Comparison of ENCODE assay signal across 9 cellular contexts in the genomic region with DNA sequence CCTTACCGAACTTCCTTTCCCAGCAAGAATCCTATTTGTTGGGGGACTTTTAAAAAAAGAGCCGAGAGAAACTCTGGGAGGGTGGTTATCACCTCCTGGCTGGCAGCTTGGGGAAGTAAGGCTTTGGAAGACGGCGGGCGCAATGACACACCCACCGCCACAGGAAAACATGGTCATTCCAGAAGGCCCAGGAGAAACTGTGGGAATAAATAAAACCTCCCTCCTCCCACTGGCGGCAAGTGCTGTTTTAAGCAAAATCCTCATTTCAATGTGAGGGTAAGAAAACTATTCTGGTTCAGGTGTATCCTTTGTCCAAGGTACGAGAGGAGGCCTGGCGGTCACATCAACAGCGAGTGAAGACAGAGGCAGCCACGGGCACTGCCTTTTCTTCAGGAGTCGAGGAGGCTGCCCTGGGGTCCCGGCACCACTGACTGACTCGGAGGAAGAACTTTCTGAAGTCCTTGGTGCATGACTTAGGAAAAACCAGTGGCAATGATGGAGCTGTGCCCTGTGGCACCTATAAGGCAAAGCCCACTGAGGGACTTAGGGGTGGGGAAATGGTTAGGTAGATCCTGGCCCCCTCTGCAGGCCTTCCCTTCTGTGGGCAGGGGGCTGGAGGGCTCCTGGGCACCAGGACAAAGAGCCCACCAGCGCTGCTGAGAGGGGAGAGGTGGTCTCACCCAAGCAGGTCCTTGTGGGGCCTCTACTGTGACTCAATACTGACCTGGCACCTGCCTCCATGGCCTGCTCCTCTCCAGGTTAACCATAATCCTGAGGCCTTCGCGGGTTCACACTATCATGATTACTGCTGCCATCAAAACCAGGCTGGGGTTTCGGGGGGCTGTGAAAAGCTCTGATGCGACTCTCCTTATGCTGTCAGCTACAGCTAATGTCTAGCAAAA. TPM values are rescaled to one million over a fixed set of nuclear protein-coding genes. Genes with fewer than 3 reads are reported as not detected.
DNase-seq lines count a peak whose midpoint lies in the region; ATAC-seq and TF ChIP-seq lines count a peak whose summit lies in the region.
"Had no signal": no experiment of that assay in that cellular context is flagged by ENCODE, and none has a peak within 500 bp of the region (broad histone marks: within the 10 kb centered on the region; RNA-seq: fewer than 3 reads in every experiment).

No MANE protein-coding gene starts in this region.

- peak overlapping the region; percentile 93 to 100 (median 98) for H3K27ac Mint-ChIP-seq in immature natural killer cell
- peak overlapping the region; percentile 90 for H3K27ac Mint-ChIP-seq in stimulated activated memory B cell treated with anti-CD40 and anti-IgM and Interleukin-4, amounts not matched to agents 10 μg/mL and 1 μg/mL and 100 μg/mL, for 72 hours

- H3K27me3 ChIP-seq in HL-60 (ENCODE audit: insufficient read depth, poor library complexity, severe bottlenecking): no peaks in the 10 kb centered on the region
- H3K27me3 ChIP-seq: SJSA1 had no signal

- peak overlapping the region; percentile 90 for H3K27ac ChIP-seq in HL-60 (replicated peaks)
- H3K27ac ChIP-seq: SJSA1 had no signal

- H3K4me3 ChIP-seq in HL-60 (replicated peaks; ENCODE audit: insufficient read depth, low read length): no peak overlapping the region
- H3K4me3 ChIP-seq: SJSA1 had no signal

- H3K36me3 Mint-ChIP-seq in immature natural killer cell: peaks cover 0 to 15% (median 3%) of the 10 kb centered on the region in 3 donors
- H3K36me3 Mint-ChIP-seq in stimulated activated memory B cell treated with anti-CD40 and anti-IgM and Interleukin-4, amounts not matched to agents 10 μg/mL and 1 μg/mL and 100 μg/mL, for 72 hours: peaks cover 31% of the 10 kb centered on the region

- no peak for ATAC-seq in stimulated activated memory B cell treated with anti-CD40 and anti-IgM and Interleukin-4, amounts not matched to agents 10 μg/mL and 1 μg/mL and 100 μg/mL, for 72 hours
- ATAC-seq in esophagus mucosa (no peak), HG02763 (IDR thresholded peaks at IDR 0.05; ENCODE audit: unreplicated experiment) (no peak)

- DNase-seq in HL-60 (ENCODE audit: low read depth in 1 of 2, low spot score in 1 of 2): no peak
- peak; percentile 82 for DNase-seq in activated CD8-positive, alpha-beta memory T cell treated with anti-CD3 and anti-CD28 coated beads, Interleukin-2, amount 50 U/mL, for 48 hours
- DNase-seq in immature natural killer cell: peak; percentile 60 to 72 (median 67)
- DNase-seq in GDM1 (lab: John Stamatoyannopoulos, UW): no peak
- DNase-seq in G401 (ENCODE audit: low spot score): no peak

- H3K27me3 Mint-ChIP-seq in immature natural killer cell (ENCODE audit: low read depth in 3 of 3): peaks cover 17 to 43% (median 42%) of the 10 kb centered on the region in 3 donors
- no peaks in the 10 kb centered on the region for H3K27me3 Mint-ChIP-seq in stimulated activated memory B cell treated with anti-CD40 and anti-IgM and Interleukin-4, amounts not matched to agents 10 μg/mL and 1 μg/mL and 100 μg/mL, for 72 hours

- H3K4me1 Mint-ChIP-seq in immature natural killer cell: peaks cover 90 to 93% of the 10 kb centered on the region in 2 donors
- H3K4me1 Mint-ChIP-seq in stimulated activated memory B cell treated with anti-CD40 and anti-IgM and Interleukin-4, amounts not matched to agents 10 μg/mL and 1 μg/mL and 100 μg/mL, for 72 hours: peaks cover 89% of the 10 kb centered on the region

- in situ Hi-C loops in G401 (cut with HindIII; ENCODE audit: low sequenced_read_pairs): no loop called here

- no peak for TF ChIP-seq CTCF in HL-60 (IDR thresholded peaks at IDR 0.05; ENCODE audit: insufficient read depth, low read length)

- H3K9me3 Mint-ChIP-seq in immature natural killer cell: no peaks in the 10 kb centered on the region
- no peaks in the 10 kb centered on the region for H3K9me3 Mint-ChIP-seq in stimulated activated memory B cell treated with anti-CD40 and anti-IgM and Interleukin-4, amounts not matched to agents 10 μg/mL and 1 μg/mL and 100 μg/mL, for 72 hours

- peak overlapping the region; percentile 58 to 88 (median 83) for H3K4me3 Mint-ChIP-seq in immature natural killer cell
- no peak overlapping the region for H3K4me3 Mint-ChIP-seq in stimulated activated memory B cell treated with anti-CD40 and anti-IgM and Interleukin-4, amounts not matched to agents 10 μg/mL and 1 μg/mL and 100 μg/mL, for 72 hours

RNA-seq across cellular contexts. Expression of a gene that starts 21.4 kb away (rescaled TPM):
- polyA plus RNA-seq in immature natural killer cell: 10 to 100 TPM; 12.2 to 32.0 (median 12.4) TPM
- 22.6 and 23.1 TPM in 2 replicates for total RNA-seq in G401 (2014; rRNA removed; shearing (Covaris generic))
- total RNA-seq in esophagus mucosa: 21.6 TPM

RNA-seq across cellular contexts. Expression of a gene that starts 59.6 kb away (rescaled TPM):
- 100 to 1,000 TPM; 437 to 876 (median 450) TPM for polyA plus RNA-seq in immature natural killer cell
- total RNA-seq in G401 (2014; rRNA removed; shearing (Covaris generic)): 192 and 262 TPM in 2 replicates
- 417 TPM for total RNA-seq in esophagus mucosa

Comparison
In these comparisons a context has a peak if more than half of its experiments do, and no peak if none do; other contexts are left out.
1. DNase-seq: peak in activated CD8-positive, alpha-beta memory T cell treated with anti-CD3 and anti-CD28 coated beads, Interleukin-2, amount 50 U/mL, for 48 hours (single experiment) and immature natural killer cell (3 of 3); none in HL-60 (0 of 2), GDM1 (single experiment) and G401 (single experiment).